ENCODE assay signal across 5 cellular contexts in genomic region chr5:98978528-98978927, GRCh38.
"Had no signal": no experiment of that assay in that cellular context is flagged by ENCODE, and none has a peak within 500 bp of the region (broad histone marks: within the 10 kb centered on the region; RNA-seq: fewer than 3 reads in every experiment).

No MANE protein-coding gene starts in this region.

- H3K4me3 ChIP-seq: GM23338, K562 had no signal

- ATAC-seq: GM23338, K562 had no signal

- H3K4me1 Mint-ChIP-seq: GM23338, H9 had no signal

- H3K27ac Mint-ChIP-seq: GM23338, H9 had no signal

- H3K9me3 Mint-ChIP-seq: GM23338, H9 had no signal

- H3K4me3 Mint-ChIP-seq: GM23338, H9 had no signal

- DNase-seq: H9, HCEC 1CT, IMR-90 had no signal
